Comparison of ENCODE assay signal across 17 cellular contexts in genomic region chr4:22435652-22436051, GRCh38.
"Had no signal": no experiment of that assay in that cellular context is flagged by ENCODE, and none has a peak within 500 bp of the region (broad histone marks: within the 10 kb centered on the region; RNA-seq: fewer than 3 reads in every experiment).

No MANE protein-coding gene starts in this region.

- H3K4me1 ChIP-seq: ascending aorta, colonic mucosa, neural progenitor cell, stomach had no signal

- H3K4me2 ChIP-seq: neural progenitor cell had no signal

- H3K27me3 Mint-ChIP-seq: central memory CD8-positive, alpha-beta T cell; memory B cell; naive B cell had no signal

- H3K4me1 Mint-ChIP-seq: central memory CD8-positive, alpha-beta T cell; memory B cell; naive B cell; neural progenitor cell; stimulated activated effector memory CD8-positive, alpha-beta T cell treated with anti-CD3 and anti-CD28 coated beads, Interleukin-12 subunit alpha, Interleukin-12 subunit beta, amount 100 ng/mL, for 72 hours had no signal

- H3K4me3 ChIP-seq: ascending aorta, colonic mucosa, neural progenitor cell, stomach had no signal

- H3K36me3 Mint-ChIP-seq: memory B cell; naive B cell; stimulated activated effector memory CD8-positive, alpha-beta T cell treated with anti-CD3 and anti-CD28 coated beads, Interleukin-12 subunit alpha, Interleukin-12 subunit beta, amount 100 ng/mL, for 72 hours had no signal

- ATAC-seq: activated CD4-positive, CD25-positive, alpha-beta regulatory T cell treated with anti-CD3 and anti-CD28 coated beads, Interleukin-2, amount 50 U/mL, for 24 hours; activated T-cell treated with anti-CD3 and anti-CD28 coated beads, Interleukin-2, amount 50 U/mL, for 72 hours; stimulated activated effector memory CD8-positive, alpha-beta T cell treated with anti-CD3 and anti-CD28 coated beads, Interleukin-12 subunit alpha, Interleukin-12 subunit beta, amount 100 ng/mL, for 72 hours had no signal

- H3K9me3 ChIP-seq: ascending aorta, colonic mucosa, stomach had no signal

- H3K27ac Mint-ChIP-seq: activated T-cell treated with anti-CD3 and anti-CD28 coated beads, Interleukin-2, amount 50 U/mL, for 72 hours; memory B cell; naive B cell; neural progenitor cell; stimulated activated effector memory CD8-positive, alpha-beta T cell treated with anti-CD3 and anti-CD28 coated beads, Interleukin-12 subunit alpha, Interleukin-12 subunit beta, amount 100 ng/mL, for 72 hours; T-helper 1 cell treated with Interleukin-12 subunit alpha and Interleukin-12 subunit beta and Interleukin-4 antibody, amounts not matched to agents 30 μg/mL and 1 μg/mL, for 36 hours had no signal

- H3K27me3 ChIP-seq: ascending aorta, colonic mucosa, neural progenitor cell, stomach had no signal

- H3K27ac ChIP-seq: ascending aorta, colonic mucosa, neural progenitor cell, stomach had no signal

- H2AFZ ChIP-seq: neural progenitor cell had no signal

- H3K9ac ChIP-seq: neural progenitor cell had no signal

- DNase-seq: activated CD8-positive, alpha-beta memory T cell treated with anti-CD3 and anti-CD28 coated beads for 24 hours; activated effector memory CD4-positive, alpha-beta T cell treated with anti-CD3 and anti-CD28 coated beads, Interleukin-2, amount 50 U/mL, for 16 hours; activated naive CD4-positive, alpha-beta T cell treated with anti-CD3 and anti-CD28 coated beads, Interleukin-2, amount 50 U/mL, for 16 hours; foreskin melanocyte; left ventricle myocardium superior; naive B cell; stimulated activated CD4-positive, alpha-beta T cell treated with anti-CD3 and anti-CD28 coated beads, Interleukin-4, amount 100 ng/mL, for 24 hours; stomach had no signal

- H3K36me3 ChIP-seq: colonic mucosa had no signal

- H3K4me3 Mint-ChIP-seq: activated T-cell treated with anti-CD3 and anti-CD28 coated beads, Interleukin-2, amount 50 U/mL, for 72 hours; central memory CD8-positive, alpha-beta T cell; memory B cell; naive B cell; neural progenitor cell; stimulated activated effector memory CD8-positive, alpha-beta T cell treated with anti-CD3 and anti-CD28 coated beads, Interleukin-12 subunit alpha, Interleukin-12 subunit beta, amount 100 ng/mL, for 72 hours; T-helper 1 cell treated with Interleukin-12 subunit alpha and Interleukin-12 subunit beta and Interleukin-4 antibody, amounts not matched to agents 30 μg/mL and 1 μg/mL, for 36 hours had no signal

- H3K9me3 Mint-ChIP-seq: activated T-cell treated with anti-CD3 and anti-CD28 coated beads, Interleukin-2, amount 50 U/mL, for 72 hours; naive B cell; neural progenitor cell; T-helper 1 cell treated with Interleukin-12 subunit alpha and Interleukin-12 subunit beta and Interleukin-4 antibody, amounts not matched to agents 30 μg/mL and 1 μg/mL, for 36 hours had no signal
